ENCODE assay signal across 1 cellular context in the genomic region with DNA sequence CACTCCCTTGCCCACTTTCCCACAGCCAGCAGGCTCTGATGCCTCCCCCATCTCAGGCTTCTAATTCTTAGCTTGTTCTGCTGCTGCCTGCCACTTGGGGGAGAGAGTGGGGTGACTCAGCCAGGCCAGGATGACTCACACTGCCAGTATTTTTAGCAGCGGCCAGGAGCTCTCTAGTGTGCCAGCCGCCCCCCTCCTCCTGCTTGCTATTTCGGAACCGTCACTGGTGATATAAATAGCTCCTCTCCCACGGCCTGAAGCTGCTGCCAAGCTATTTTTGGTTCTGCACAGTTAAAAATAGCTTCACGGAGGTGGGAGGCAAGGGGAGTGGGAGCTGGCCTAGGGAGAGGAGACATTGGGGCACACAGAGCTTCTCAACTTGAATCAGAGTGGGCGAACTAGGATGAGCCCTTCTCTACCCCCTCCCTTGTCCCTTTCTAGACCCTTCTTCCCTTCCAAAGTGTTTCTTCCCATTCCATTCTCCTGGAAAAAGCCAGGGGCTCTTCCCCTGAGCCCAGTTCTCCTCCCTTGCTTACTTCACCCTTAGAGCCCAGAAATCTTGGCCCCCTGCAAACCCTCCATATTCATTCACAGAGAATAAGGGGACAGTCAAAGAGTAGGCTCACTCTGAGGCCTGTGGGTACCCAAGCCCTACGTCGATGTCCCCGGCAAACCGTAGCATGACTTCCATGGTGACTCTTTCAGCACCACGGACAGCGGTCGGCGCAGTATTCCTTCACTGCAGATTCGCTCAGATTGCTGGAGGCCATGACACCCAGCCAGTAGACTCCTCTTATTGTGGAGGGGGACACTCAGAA.
TF ChIP-seq lines count a peak whose summit lies in the region.

No MANE protein-coding gene starts in this region.

TF ChIP-seq in HEK293, 187 proteins besides CTCF, POLR2A, EP300 and RAD21:
- TF ChIP-seq, protein P1, sequence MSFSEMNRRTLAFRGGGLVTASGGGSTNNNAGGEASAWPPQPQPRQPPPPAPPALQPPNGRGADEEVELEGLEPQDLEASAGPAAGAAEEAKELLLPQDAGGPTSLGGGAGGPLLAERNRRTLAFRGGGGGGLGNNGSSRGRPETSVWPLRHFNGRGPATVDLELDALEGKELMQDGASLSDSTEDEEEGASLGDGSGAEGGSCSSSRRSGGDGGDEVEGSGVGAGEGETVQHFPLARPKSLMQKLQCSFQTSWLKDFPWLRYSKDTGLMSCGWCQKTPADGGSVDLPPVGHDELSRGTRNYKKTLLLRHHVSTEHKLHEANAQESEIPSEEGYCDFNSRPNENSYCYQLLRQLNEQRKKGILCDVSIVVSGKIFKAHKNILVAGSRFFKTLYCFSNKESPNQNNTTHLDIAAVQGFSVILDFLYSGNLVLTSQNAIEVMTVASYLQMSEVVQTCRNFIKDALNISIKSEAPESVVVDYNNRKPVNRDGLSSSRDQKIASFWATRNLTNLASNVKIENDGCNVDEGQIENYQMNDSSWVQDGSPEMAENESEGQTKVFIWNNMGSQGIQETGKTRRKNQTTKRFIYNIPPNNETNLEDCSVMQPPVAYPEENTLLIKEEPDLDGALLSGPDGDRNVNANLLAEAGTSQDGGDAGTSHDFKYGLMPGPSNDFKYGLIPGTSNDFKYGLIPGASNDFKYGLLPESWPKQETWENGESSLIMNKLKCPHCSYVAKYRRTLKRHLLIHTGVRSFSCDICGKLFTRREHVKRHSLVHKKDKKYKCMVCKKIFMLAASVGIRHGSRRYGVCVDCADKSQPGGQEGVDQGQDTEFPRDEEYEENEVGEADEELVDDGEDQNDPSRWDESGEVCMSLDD (tag by site-specific recombination; IDR thresholded peaks at IDR 0.05) = no peak
- peak; percentile 84 for TF ChIP-seq ZNF660 (tag by site-specific recombination; IDR thresholded peaks at IDR 0.05)
- TF ChIP-seq ZNF514 (tag by site-specific recombination; IDR thresholded peaks at IDR 0.05) = no peak
- TF ChIP-seq ZBTB1 (tag by site-specific recombination; IDR thresholded peaks at IDR 0.05) = no peak
- TF ChIP-seq, protein P2, sequence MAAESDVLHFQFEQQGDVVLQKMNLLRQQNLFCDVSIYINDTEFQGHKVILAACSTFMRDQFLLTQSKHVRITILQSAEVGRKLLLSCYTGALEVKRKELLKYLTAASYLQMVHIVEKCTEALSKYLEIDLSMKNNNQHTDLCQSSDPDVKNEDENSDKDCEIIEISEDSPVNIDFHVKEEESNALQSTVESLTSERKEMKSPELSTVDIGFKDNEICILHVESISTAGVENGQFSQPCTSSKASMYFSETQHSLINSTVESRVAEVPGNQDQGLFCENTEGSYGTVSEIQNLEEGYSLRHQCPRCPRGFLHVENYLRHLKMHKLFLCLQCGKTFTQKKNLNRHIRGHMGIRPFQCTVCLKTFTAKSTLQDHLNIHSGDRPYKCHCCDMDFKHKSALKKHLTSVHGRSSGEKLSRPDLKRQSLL (tag by site-specific recombination; IDR thresholded peaks at IDR 0.05) = no peak
- TF ChIP-seq ZBTB21 (tag by site-specific recombination; IDR thresholded peaks at IDR 0.05) = peak; percentile 42; the same call in 1 of the 2 replicates
- TF ChIP-seq, protein P3, sequence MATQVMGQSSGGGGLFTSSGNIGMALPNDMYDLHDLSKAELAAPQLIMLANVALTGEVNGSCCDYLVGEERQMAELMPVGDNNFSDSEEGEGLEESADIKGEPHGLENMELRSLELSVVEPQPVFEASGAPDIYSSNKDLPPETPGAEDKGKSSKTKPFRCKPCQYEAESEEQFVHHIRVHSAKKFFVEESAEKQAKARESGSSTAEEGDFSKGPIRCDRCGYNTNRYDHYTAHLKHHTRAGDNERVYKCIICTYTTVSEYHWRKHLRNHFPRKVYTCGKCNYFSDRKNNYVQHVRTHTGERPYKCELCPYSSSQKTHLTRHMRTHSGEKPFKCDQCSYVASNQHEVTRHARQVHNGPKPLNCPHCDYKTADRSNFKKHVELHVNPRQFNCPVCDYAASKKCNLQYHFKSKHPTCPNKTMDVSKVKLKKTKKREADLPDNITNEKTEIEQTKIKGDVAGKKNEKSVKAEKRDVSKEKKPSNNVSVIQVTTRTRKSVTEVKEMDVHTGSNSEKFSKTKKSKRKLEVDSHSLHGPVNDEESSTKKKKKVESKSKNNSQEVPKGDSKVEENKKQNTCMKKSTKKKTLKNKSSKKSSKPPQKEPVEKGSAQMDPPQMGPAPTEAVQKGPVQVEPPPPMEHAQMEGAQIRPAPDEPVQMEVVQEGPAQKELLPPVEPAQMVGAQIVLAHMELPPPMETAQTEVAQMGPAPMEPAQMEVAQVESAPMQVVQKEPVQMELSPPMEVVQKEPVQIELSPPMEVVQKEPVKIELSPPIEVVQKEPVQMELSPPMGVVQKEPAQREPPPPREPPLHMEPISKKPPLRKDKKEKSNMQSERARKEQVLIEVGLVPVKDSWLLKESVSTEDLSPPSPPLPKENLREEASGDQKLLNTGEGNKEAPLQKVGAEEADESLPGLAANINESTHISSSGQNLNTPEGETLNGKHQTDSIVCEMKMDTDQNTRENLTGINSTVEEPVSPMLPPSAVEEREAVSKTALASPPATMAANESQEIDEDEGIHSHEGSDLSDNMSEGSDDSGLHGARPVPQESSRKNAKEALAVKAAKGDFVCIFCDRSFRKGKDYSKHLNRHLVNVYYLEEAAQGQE (tag by site-specific recombination; IDR thresholded peaks at IDR 0.05) = peak; percentile 97
- TF ChIP-seq ZNF544 (tag by site-specific recombination; IDR thresholded peaks at IDR 0.05) = no peak
- TF ChIP-seq ZNF555 (tag by site-specific recombination; conservative IDR thresholded peaks at IDR 0.05) = no peak
- 0 out of 2 replicates have a peak, but pooled peaks have one; percentile 4 for TF ChIP-seq ZNF623 (tag by site-specific recombination; IDR thresholded peaks at IDR 0.05)
- TF ChIP-seq ZNF843 (tag by site-specific recombination; IDR thresholded peaks at IDR 0.05) = no peak
- TF ChIP-seq, protein P4, sequence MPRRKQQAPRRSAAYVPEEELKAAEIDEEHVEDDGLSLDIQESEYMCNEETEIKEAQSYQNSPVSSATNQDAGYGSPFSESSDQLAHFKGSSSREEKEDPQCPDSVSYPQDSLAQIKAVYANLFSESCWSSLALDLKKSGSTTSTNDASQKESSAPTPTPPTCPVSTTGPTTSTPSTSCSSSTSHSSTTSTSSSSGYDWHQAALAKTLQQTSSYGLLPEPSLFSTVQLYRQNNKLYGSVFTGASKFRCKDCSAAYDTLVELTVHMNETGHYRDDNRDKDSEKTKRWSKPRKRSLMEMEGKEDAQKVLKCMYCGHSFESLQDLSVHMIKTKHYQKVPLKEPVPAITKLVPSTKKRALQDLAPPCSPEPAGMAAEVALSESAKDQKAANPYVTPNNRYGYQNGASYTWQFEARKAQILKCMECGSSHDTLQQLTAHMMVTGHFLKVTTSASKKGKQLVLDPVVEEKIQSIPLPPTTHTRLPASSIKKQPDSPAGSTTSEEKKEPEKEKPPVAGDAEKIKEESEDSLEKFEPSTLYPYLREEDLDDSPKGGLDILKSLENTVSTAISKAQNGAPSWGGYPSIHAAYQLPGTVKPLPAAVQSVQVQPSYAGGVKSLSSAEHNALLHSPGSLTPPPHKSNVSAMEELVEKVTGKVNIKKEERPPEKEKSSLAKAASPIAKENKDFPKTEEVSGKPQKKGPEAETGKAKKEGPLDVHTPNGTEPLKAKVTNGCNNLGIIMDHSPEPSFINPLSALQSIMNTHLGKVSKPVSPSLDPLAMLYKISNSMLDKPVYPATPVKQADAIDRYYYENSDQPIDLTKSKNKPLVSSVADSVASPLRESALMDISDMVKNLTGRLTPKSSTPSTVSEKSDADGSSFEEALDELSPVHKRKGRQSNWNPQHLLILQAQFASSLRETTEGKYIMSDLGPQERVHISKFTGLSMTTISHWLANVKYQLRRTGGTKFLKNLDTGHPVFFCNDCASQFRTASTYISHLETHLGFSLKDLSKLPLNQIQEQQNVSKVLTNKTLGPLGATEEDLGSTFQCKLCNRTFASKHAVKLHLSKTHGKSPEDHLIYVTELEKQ (tag by site-specific recombination; IDR thresholded peaks at IDR 0.05; ENCODE audit: borderline replicate concordance) = no peak
- TF ChIP-seq ZNF274 (IDR thresholded peaks at IDR 0.05; ENCODE audit: low read length) = no peak
- no peak for TF ChIP-seq ZNF274 (tag by site-specific recombination; IDR thresholded peaks at IDR 0.05; ENCODE audit: borderline replicate concordance)
- no peak for TF ChIP-seq BCL11B (tag by site-specific recombination; IDR thresholded peaks at IDR 0.05; ENCODE audit: low read depth)
- peak; percentile 93 for TF ChIP-seq ZFHX2 (tag by site-specific recombination; conservative IDR thresholded peaks at IDR 0.05)
- 0 out of 2 replicates have a peak, but pooled peaks have one; percentile 15 for TF ChIP-seq ZNF341 (tag by site-specific recombination; IDR thresholded peaks at IDR 0.05; ENCODE audit: low read depth)
- no peak for TF ChIP-seq ZNF549 (tag by site-specific recombination; IDR thresholded peaks at IDR 0.05)
- TF ChIP-seq WT1 (tag by site-specific recombination; IDR thresholded peaks at IDR 0.05) = no peak
- no peak for TF ChIP-seq KLF1 (tag by site-specific recombination; IDR thresholded peaks at IDR 0.05)
- no peak for TF ChIP-seq ZNF560 (tag by site-specific recombination; IDR thresholded peaks at IDR 0.05; ENCODE audit: borderline replicate concordance)
- TF ChIP-seq ZBTB48 (tag by site-specific recombination; IDR thresholded peaks at IDR 0.05) = no peak; the same call in 1 of the 2 replicates
- TF ChIP-seq, protein P5, sequence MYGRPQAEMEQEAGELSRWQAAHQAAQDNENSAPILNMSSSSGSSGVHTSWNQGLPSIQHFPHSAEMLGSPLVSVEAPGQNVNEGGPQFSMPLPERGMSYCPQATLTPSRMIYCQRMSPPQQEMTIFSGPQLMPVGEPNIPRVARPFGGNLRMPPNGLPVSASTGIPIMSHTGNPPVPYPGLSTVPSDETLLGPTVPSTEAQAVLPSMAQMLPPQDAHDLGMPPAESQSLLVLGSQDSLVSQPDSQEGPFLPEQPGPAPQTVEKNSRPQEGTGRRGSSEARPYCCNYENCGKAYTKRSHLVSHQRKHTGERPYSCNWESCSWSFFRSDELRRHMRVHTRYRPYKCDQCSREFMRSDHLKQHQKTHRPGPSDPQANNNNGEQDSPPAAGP (tag by site-specific recombination; IDR thresholded peaks at IDR 0.05) = no peak
- no peak for TF ChIP-seq ZNF157 (tag by site-specific recombination; IDR thresholded peaks at IDR 0.05)
- TF ChIP-seq GLIS1 (tag by site-specific recombination; IDR thresholded peaks at IDR 0.05) = peak; percentile 92
- no peak for TF ChIP-seq MYNN (tag by site-specific recombination; IDR thresholded peaks at IDR 0.05; ENCODE audit: borderline replicate concordance)
- no peak for TF ChIP-seq ZBTB20 (tag by site-specific recombination; IDR thresholded peaks at IDR 0.05)
- TF ChIP-seq SP7 (tag by site-specific recombination; IDR thresholded peaks at IDR 0.05) = peak; percentile 81
- no peak for TF ChIP-seq ZFP69B (tag by site-specific recombination; IDR thresholded peaks at IDR 0.05)
- TF ChIP-seq ZNF184 (tag by site-specific recombination; IDR thresholded peaks at IDR 0.05) = no peak
- peak; percentile 68 for TF ChIP-seq ZNF707 (tag by site-specific recombination; IDR thresholded peaks at IDR 0.05)
- TF ChIP-seq GLIS2 (tag by site-specific recombination; IDR thresholded peaks at IDR 0.05) = no peak
- TF ChIP-seq ZNF335 (tag by site-specific recombination; conservative IDR thresholded peaks at IDR 0.05) = 0 out of 2 replicates have a peak, but pooled peaks have one; percentile 17
- peak; percentile 74 for TF ChIP-seq PRDM1 (tag by site-specific recombination; IDR thresholded peaks at IDR 0.05)
- TF ChIP-seq, protein P6, sequence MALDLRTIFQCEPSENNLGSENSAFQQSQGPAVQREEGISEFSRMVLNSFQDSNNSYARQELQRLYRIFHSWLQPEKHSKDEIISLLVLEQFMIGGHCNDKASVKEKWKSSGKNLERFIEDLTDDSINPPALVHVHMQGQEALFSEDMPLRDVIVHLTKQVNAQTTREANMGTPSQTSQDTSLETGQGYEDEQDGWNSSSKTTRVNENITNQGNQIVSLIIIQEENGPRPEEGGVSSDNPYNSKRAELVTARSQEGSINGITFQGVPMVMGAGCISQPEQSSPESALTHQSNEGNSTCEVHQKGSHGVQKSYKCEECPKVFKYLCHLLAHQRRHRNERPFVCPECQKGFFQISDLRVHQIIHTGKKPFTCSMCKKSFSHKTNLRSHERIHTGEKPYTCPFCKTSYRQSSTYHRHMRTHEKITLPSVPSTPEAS (tag by site-specific recombination; IDR thresholded peaks at IDR 0.05) = no peak
- TF ChIP-seq, protein P7, sequence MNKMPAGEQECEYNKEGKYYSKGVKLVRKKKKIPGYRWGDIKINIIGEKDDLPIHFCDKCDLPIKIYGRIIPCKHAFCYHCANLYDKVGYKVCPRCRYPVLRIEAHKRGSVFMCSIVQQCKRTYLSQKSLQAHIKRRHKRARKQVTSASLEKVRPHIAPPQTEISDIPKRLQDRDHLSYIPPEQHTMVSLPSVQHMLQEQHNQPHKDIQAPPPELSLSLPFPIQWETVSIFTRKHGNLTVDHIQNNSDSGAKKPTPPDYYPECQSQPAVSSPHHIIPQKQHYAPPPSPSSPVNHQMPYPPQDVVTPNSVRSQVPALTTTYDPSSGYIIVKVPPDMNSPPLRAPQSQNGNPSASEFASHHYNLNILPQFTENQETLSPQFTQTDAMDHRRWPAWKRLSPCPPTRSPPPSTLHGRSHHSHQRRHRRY (tag by site-specific recombination; IDR thresholded peaks at IDR 0.05) = no peak
- TF ChIP-seq ZNF629 (tag by site-specific recombination; IDR thresholded peaks at IDR 0.05) = peak; percentile 47; the same call in 1 of the 2 replicates
- TF ChIP-seq, protein P8, sequence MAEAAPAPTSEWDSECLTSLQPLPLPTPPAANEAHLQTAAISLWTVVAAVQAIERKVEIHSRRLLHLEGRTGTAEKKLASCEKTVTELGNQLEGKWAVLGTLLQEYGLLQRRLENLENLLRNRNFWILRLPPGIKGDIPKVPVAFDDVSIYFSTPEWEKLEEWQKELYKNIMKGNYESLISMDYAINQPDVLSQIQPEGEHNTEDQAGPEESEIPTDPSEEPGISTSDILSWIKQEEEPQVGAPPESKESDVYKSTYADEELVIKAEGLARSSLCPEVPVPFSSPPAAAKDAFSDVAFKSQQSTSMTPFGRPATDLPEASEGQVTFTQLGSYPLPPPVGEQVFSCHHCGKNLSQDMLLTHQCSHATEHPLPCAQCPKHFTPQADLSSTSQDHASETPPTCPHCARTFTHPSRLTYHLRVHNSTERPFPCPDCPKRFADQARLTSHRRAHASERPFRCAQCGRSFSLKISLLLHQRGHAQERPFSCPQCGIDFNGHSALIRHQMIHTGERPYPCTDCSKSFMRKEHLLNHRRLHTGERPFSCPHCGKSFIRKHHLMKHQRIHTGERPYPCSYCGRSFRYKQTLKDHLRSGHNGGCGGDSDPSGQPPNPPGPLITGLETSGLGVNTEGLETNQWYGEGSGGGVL (tag by site-specific recombination; IDR thresholded peaks at IDR 0.05) = peak; percentile 62; the same call in 1 of the 2 replicates
- TF ChIP-seq TCF7L2 (IDR thresholded peaks at IDR 0.05; ENCODE audit: borderline replicate concordance, low read depth, low read length) = no peak
- TF ChIP-seq EGR2 (tag by site-specific recombination; IDR thresholded peaks at IDR 0.05; ENCODE audit: low read depth) = peak; percentile 82
- TF ChIP-seq ZNF366 (tag by site-specific recombination; conservative IDR thresholded peaks at IDR 0.05) = peak; percentile 25
- TF ChIP-seq SP2 (tag by site-specific recombination; IDR thresholded peaks at IDR 0.05) = no peak
- no peak for TF ChIP-seq ZNF561 (tag by site-specific recombination; IDR thresholded peaks at IDR 0.05; ENCODE audit: borderline replicate concordance)
- no peak for TF ChIP-seq ZFP37 (tag by site-specific recombination; IDR thresholded peaks at IDR 0.05)
